ENCODE assay signal across 2 cellular contexts in the genomic region with DNA sequence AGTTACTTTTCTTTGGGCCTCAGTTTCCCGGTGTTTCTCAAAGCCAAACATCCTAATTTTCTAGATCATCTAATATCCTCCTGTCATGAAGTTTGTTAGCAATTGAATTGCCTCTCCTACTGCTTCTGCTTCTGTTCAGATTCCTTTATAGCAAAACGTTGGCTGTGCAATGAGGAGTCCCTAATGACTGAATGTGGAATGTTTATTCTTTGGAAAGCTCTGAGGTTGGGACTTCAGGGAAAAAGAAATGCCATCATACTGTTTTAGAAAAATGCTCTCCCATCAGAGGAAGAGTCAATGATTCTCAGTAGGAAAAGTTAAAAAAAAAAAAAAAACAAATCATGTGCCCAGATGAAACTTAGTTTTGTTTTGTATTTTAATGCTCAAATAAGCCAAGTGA.
TF ChIP-seq lines count a peak whose summit lies in the region.

No MANE protein-coding gene starts in this region.

TF ChIP-seq in IMR-90, 13 proteins besides CTCF, POLR2A, EP300 and RAD21:
- TF ChIP-seq MAZ (IDR thresholded peaks at IDR 0.05; ENCODE audit: borderline replicate concordance, low read depth, low read length) (no peak), RCOR1 (IDR thresholded peaks at IDR 0.05; ENCODE audit: insufficient replicate concordance, low read length) (no peak)

TF ChIP-seq in H1, 55 proteins besides CTCF, POLR2A, EP300 and RAD21:
- no peak for TF ChIP-seq HDAC6 (IDR thresholded peaks at IDR 0.05; ENCODE audit: low read depth, low read length)
- no peak for TF ChIP-seq CREB1 (IDR thresholded peaks at IDR 0.05)
- TF ChIP-seq SP2 (IDR thresholded peaks at IDR 0.05; ENCODE audit: low read length): no peak
- no peak for TF ChIP-seq TCF12 (IDR thresholded peaks at IDR 0.05; ENCODE audit: low read depth, low read length)
- TF ChIP-seq SUZ12 (IDR thresholded peaks at IDR 0.05; ENCODE audit: low read length): no peak
- no peak for TF ChIP-seq POU5F1 (IDR thresholded peaks at IDR 0.05; ENCODE audit: low read depth, low read length)
- TF ChIP-seq RXRA (IDR thresholded peaks at IDR 0.05; ENCODE audit: insufficient read depth, low read depth, low read length): no peak
- no peak for TF ChIP-seq EGR1 (IDR thresholded peaks at IDR 0.05; ENCODE audit: borderline replicate concordance, low read depth, low read length)
- TF ChIP-seq BACH1 (IDR thresholded peaks at IDR 0.05; ENCODE audit: low read length): no peak
- no peak for TF ChIP-seq SP4 (IDR thresholded peaks at IDR 0.05; ENCODE audit: low read length)
- TF ChIP-seq PHF8 (conservative IDR thresholded peaks at IDR 0.05; ENCODE audit: low read depth, low read length): no peak
- TF ChIP-seq, protein P1, sequence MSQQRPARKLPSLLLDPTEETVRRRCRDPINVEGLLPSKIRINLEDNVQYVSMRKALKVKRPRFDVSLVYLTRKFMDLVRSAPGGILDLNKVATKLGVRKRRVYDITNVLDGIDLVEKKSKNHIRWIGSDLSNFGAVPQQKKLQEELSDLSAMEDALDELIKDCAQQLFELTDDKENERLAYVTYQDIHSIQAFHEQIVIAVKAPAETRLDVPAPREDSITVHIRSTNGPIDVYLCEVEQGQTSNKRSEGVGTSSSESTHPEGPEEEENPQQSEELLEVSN (IDR thresholded peaks at IDR 0.05): no peak
